Comparison of ENCODE assay signal across 23 cellular contexts in genomic region chr9:2526071-2526862, GRCh38.
"Had no signal": no experiment of that assay in that cellular context is flagged by ENCODE, and none has a peak within 500 bp of the region (broad histone marks: within the 10 kb centered on the region; RNA-seq: fewer than 3 reads in every experiment).

No MANE protein-coding gene starts in this region.

- H3K4me3 ChIP-seq: ascending aorta, breast epithelium, coronary artery, left ventricle myocardium inferior, neural progenitor cell, right atrium auricular region, skin epidermis, stomach, testis, upper lobe of right lung had no signal

- H3K27me3 ChIP-seq: ascending aorta, breast epithelium, neural progenitor cell, right atrium auricular region, stomach, testis, upper lobe of right lung had no signal

- H3K4me1 ChIP-seq: ascending aorta, breast epithelium, left ventricle myocardium inferior, neural progenitor cell, right atrium auricular region, stomach, testis, upper lobe of right lung had no signal

- ATAC-seq: activated naive CD8-positive, alpha-beta T cell treated with anti-CD3 and anti-CD28 coated beads, Interleukin-2, amount 50 U/mL, for 24 hours; upper lobe of right lung had no signal

- H3K36me3 ChIP-seq: ascending aorta, breast epithelium, left ventricle myocardium inferior, neural progenitor cell, stomach, upper lobe of right lung, WERI-Rb-1 had no signal

- H3K4me2 ChIP-seq: neural progenitor cell had no signal

- H3K27ac ChIP-seq: ascending aorta, breast epithelium, coronary artery, left ventricle myocardium inferior, neural progenitor cell, right atrium auricular region, skin epidermis, stomach, testis, upper lobe of right lung, WERI-Rb-1 had no signal

- DNase-seq: activated CD4-positive, alpha-beta T cell treated with anti-CD3 and anti-CD28 coated beads for 1 hour; activated CD8-positive, alpha-beta memory T cell treated with anti-CD3 and anti-CD28 coated beads for 24 hours; activated CD8-positive, alpha-beta memory T cell treated with anti-CD3 and anti-CD28 coated beads, Interleukin-2, amount 50 U/mL, for 48 hours; activated effector memory CD4-positive, alpha-beta T cell treated with Interleukin-2 at 50 U/mL for 16 hours; activated naive CD4-positive, alpha-beta T cell treated with anti-CD3 and anti-CD28 coated beads, Interleukin-2, amount 10 ng/mL, durations not matched to agents 7 days and 5 days; activated naive CD8-positive, alpha-beta T cell treated with anti-CD3 and anti-CD28 coated beads, Interleukin-2, amount 50 U/mL, for 24 hours; activated T-cell treated with anti-CD3 and anti-CD28 coated beads, Interleukin-2, amount 50 U/mL, for 48 hours; immature natural killer cell; kidney glomerular epithelial cell; left ventricle myocardium inferior; naive B cell; stimulated activated CD4-positive, alpha-beta T cell treated with anti-CD3 and anti-CD28 coated beads, Interleukin-15, amount 100 ng/mL, for 24 hours; stimulated activated CD4-positive, alpha-beta T cell treated with anti-CD3 and anti-CD28 coated beads, Interleukin-2, amount 100 ng/mL, for 48 hours; stomach; testis; upper lobe of right lung; WERI-Rb-1 had no signal

- H2AFZ ChIP-seq: neural progenitor cell had no signal

- H3K9me3 ChIP-seq: ascending aorta, breast epithelium, left ventricle myocardium inferior, right atrium auricular region, stomach, testis, upper lobe of right lung had no signal

- H3K9ac ChIP-seq: neural progenitor cell had no signal
